ENCODE assay signal across 9 cellular contexts in the genomic region with DNA sequence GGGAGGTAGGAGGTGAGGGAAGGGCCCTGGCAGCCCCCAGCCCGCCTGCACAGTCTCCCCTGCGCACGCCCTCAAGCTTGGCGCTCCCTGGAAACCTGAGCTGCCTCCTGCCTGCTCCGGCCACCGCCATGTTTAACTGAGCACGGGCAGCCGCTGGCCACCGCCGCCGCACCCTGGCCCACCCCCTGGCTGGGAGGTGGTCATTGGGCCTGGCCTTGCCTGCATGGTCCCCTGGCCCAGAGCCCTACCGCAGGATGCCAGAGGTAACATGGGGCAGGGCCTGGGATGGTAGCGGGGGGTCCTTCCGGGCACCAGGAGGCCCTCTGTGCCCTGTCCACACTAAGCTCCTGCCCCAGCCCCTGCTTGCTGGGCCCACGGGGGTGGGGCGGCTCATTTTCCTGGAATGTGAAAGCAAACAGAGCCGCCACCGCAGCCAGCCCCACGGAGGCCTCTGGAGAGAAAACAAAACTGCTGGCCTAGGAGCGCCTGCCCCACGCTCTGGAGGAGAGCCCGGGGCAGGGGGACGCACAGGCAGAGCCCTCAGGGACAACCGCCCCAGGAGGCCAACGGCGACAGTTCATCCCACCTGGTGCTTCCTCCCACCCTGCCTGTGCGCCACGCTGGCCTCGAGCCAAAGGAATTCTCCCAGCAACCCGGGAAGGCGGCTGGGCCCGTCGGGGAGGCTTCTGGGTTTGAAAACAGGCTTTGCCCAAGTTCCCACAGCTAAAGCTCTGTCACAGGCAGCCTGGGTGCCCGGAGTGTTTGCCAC. TPM values are rescaled to one million over a fixed set of nuclear protein-coding genes. Genes with fewer than 3 reads are reported as not detected.
DNase-seq lines count a peak whose midpoint lies in the region; ATAC-seq and TF ChIP-seq lines count a peak whose summit lies in the region.
"Had no signal": no experiment of that assay in that cellular context is flagged by ENCODE, and none has a peak within 500 bp of the region (broad histone marks: within the 10 kb centered on the region; RNA-seq: fewer than 3 reads in every experiment).

No MANE protein-coding gene starts in this region.

- H3K9me3 Mint-ChIP-seq in nephron, result no peaks in the 10 kb centered on the region
- H3K9me3 Mint-ChIP-seq in CD4-positive, alpha-beta T cell, result no peaks in the 10 kb centered on the region
- H3K9me3 Mint-ChIP-seq in activated T-cell treated with anti-CD3 and anti-CD28 coated beads, Interleukin-2, amount 50 U/mL, for 72 hours, result no peaks in the 10 kb centered on the region
- H3K9me3 Mint-ChIP-seq: dendritic cell treated with granulocyte-macrophage colony-stimulating factor and Interleukin-4, amounts not matched to agents 40 ng/mL and 50 ng/mL, for 4 days had no signal

- TF ChIP-seq CTCF in dorsolateral prefrontal cortex (IDR thresholded peaks at IDR 0.05 in 54 of 56, conservative IDR thresholded peaks at IDR 0.05 in 2 of 56; ENCODE audit: low read depth in 1 of 56, partially characterized antibody in 56 of 56) (no peak), nephron (IDR thresholded peaks at IDR 0.05; ENCODE audit: unreplicated experiment in 3 of 3) (no peak), WERI-Rb-1 (IDR thresholded peaks at IDR 0.05; ENCODE audit: low read depth, low read length) (no peak)
- no peak for TF ChIP-seq CTCF in CD4-positive, alpha-beta T cell (IDR thresholded peaks at IDR 0.05)

- H3K27me3 Mint-ChIP-seq in nephron (ENCODE audit: low read depth), result peaks cover 1% of the 10 kb centered on the region
- no peaks in the 10 kb centered on the region for H3K27me3 Mint-ChIP-seq in CD4-positive, alpha-beta T cell
- H3K27me3 Mint-ChIP-seq in activated T-cell treated with anti-CD3 and anti-CD28 coated beads, Interleukin-2, amount 50 U/mL, for 72 hours (ENCODE audit: low read depth), result no peaks in the 10 kb centered on the region

- intact Hi-C loops in dorsolateral prefrontal cortex (cut with DNase I), result no loop called here
- intact Hi-C loops in CD4-positive, alpha-beta T cell (cut with DNase I, micrococcal nuclease), result no loop called here

- H3K36me3 Mint-ChIP-seq in nephron (ENCODE audit: low read depth), result no peaks in the 10 kb centered on the region
- no peaks in the 10 kb centered on the region for H3K36me3 Mint-ChIP-seq in CD4-positive, alpha-beta T cell (ENCODE audit: low read depth)
- H3K36me3 Mint-ChIP-seq in activated T-cell treated with anti-CD3 and anti-CD28 coated beads, Interleukin-2, amount 50 U/mL, for 72 hours (ENCODE audit: insufficient read depth in 2 of 2), result no peaks in the 10 kb centered on the region

- peaks cover 26% of the 10 kb centered on the region for H3K36me3 ChIP-seq in WERI-Rb-1

- H3K4me3 Mint-ChIP-seq in nephron, result peak overlapping the region in 1 of 3 experiments; percentile 6
- no peak overlapping the region for H3K4me3 Mint-ChIP-seq in CD4-positive, alpha-beta T cell
- no peak overlapping the region for H3K4me3 Mint-ChIP-seq in activated T-cell treated with anti-CD3 and anti-CD28 coated beads, Interleukin-2, amount 50 U/mL, for 72 hours
- H3K4me3 Mint-ChIP-seq: dendritic cell treated with granulocyte-macrophage colony-stimulating factor and Interleukin-4, amounts not matched to agents 40 ng/mL and 50 ng/mL, for 4 days had no signal

- DNase-seq in AG20443 (ENCODE audit: low spot score), result peak; percentile 88
- peak; percentile 31 for DNase-seq in NCI-H1105 treated with DMSO at 0.1 percent for 48 hours (lab: John Stamatoyannopoulos, UW)
- no peak for DNase-seq in dorsolateral prefrontal cortex
- no peak for DNase-seq in WERI-Rb-1
- no peak for DNase-seq in CD4-positive, alpha-beta T cell
- no peak for DNase-seq in activated T-cell treated with anti-CD3 and anti-CD28 coated beads, Interleukin-2, amount 50 U/mL, for 72 hours

- H3K9me3 ChIP-seq in WERI-Rb-1 (ENCODE audit: severe bottlenecking), result no peaks in the 10 kb centered on the region
- no peaks in the 10 kb centered on the region for H3K9me3 ChIP-seq in CD4-positive, alpha-beta T cell (ENCODE audit: control insufficient read depth, low read length)

- peak overlapping the region; percentile 12 to 98 (median 79) for H3K27ac ChIP-seq in dorsolateral prefrontal cortex
- no peak overlapping the region for H3K27ac ChIP-seq in WERI-Rb-1
- H3K27ac ChIP-seq in CD4-positive, alpha-beta T cell (ENCODE audit: low read depth, low read length), result no peak overlapping the region

- peak overlapping the region; percentile 76 to 100 (median 78) for H3K27ac Mint-ChIP-seq in nephron
- no peak overlapping the region for H3K27ac Mint-ChIP-seq in CD4-positive, alpha-beta T cell
- no peak overlapping the region for H3K27ac Mint-ChIP-seq in activated T-cell treated with anti-CD3 and anti-CD28 coated beads, Interleukin-2, amount 50 U/mL, for 72 hours
- H3K27ac Mint-ChIP-seq: dendritic cell treated with granulocyte-macrophage colony-stimulating factor and Interleukin-4, amounts not matched to agents 40 ng/mL and 50 ng/mL, for 4 days had no signal

- no peak for ATAC-seq in HG02610 (IDR thresholded peaks at IDR 0.05; ENCODE audit: unreplicated experiment)
- no peak for ATAC-seq in CD4-positive, alpha-beta T cell (ENCODE audit: poor library complexity)
- ATAC-seq in activated T-cell treated with anti-CD3 and anti-CD28 coated beads, Interleukin-2, amount 50 U/mL, for 72 hours (replicated peaks in 1 of 2), result no peak

- H3K4me3 ChIP-seq in dorsolateral prefrontal cortex (peak overlapping the region in 44 of 59 donors; percentile 2 to 52 (median 21)), WERI-Rb-1 (ENCODE audit: low read depth, low read length) (no peak overlapping the region)

- H3K4me1 Mint-ChIP-seq in nephron, result peaks cover 31% of the 10 kb centered on the region
- no peaks in the 10 kb centered on the region for H3K4me1 Mint-ChIP-seq in CD4-positive, alpha-beta T cell (ENCODE audit: low read depth)
- no peaks in the 10 kb centered on the region for H3K4me1 Mint-ChIP-seq in activated T-cell treated with anti-CD3 and anti-CD28 coated beads, Interleukin-2, amount 50 U/mL, for 72 hours (ENCODE audit: low read depth)

- CTCF ChIA-PET in CD4-positive, alpha-beta T cell (lab: Charles Lee), result interaction anchor here (0.6 kb wide), 1 partner anchor 872 kb away, joined by 3 read pairs; no protein-coding TSS in a partner anchor

- H3K27me3 ChIP-seq in dorsolateral prefrontal cortex, result no peaks in the 10 kb centered on the region
- H3K27me3 ChIP-seq in WERI-Rb-1 (ENCODE audit: insufficient read depth, low read depth, severe bottlenecking), result no peaks in the 10 kb centered on the region
- H3K27me3 ChIP-seq in CD4-positive, alpha-beta T cell (ENCODE audit: control insufficient read depth, insufficient read depth, low read length), result no peaks in the 10 kb centered on the region

- POLR2A ChIA-PET in CD4-positive, alpha-beta T cell (lab: Charles Lee), result no interaction called here

RNA-seq across cellular contexts. Expression of a gene that starts 8.9 kb away (rescaled TPM):
- 100 to 1,000 TPM in 28 of 120 experiments, 10 to 100 TPM in 92; 46.4 to 200 (median 84.6) TPM for total RNA-seq in dorsolateral prefrontal cortex
- total RNA-seq in CD4-positive, alpha-beta T cell, result 1 to 10 TPM; 1.9 to 2.0 TPM
- total RNA-seq in activated T-cell treated with anti-CD3 and anti-CD28 coated beads, Interleukin-2, amount 50 U/mL, for 72 hours, result 1 to 10 TPM; 2.2 to 3.0 TPM

RNA-seq across cellular contexts. Expression of a gene that starts 12.0 kb away (rescaled TPM):
- 10 to 100 TPM; 12.2 to 41.4 (median 26.0) TPM for total RNA-seq in dorsolateral prefrontal cortex
- total RNA-seq in CD4-positive, alpha-beta T cell, result 1 to 10 TPM; 2.7 to 2.9 TPM
- total RNA-seq in activated T-cell treated with anti-CD3 and anti-CD28 coated beads, Interleukin-2, amount 50 U/mL, for 72 hours, result 10 to 100 TPM; 13.2 to 21.0 TPM

RNA-seq across cellular contexts. Expression of a gene that starts 12.2 kb away (rescaled TPM):
- 100 to 1,000 TPM; 129 to 311 (median 193) TPM for total RNA-seq in dorsolateral prefrontal cortex
- 10 to 100 TPM; 83.0 to 85.0 TPM for total RNA-seq in CD4-positive, alpha-beta T cell
- total RNA-seq in activated T-cell treated with anti-CD3 and anti-CD28 coated beads, Interleukin-2, amount 50 U/mL, for 72 hours, result 10 to 100 TPM; 96.6 to 98.4 TPM

RNA-seq across cellular contexts. Expression of a gene that starts 16.0 kb away (rescaled TPM):
- total RNA-seq in dorsolateral prefrontal cortex, result 1 to 10 TPM in 45 of 120 experiments, under 1 TPM in 23, not detected in 52; 0.43 to 4.3 (median 1.1) TPM
- under 1 TPM in 1 of 2 experiments, not detected in 1; 0.80 TPM for total RNA-seq in CD4-positive, alpha-beta T cell
- total RNA-seq in activated T-cell treated with anti-CD3 and anti-CD28 coated beads, Interleukin-2, amount 50 U/mL, for 72 hours, result 1 to 10 TPM; 1.5 to 1.9 TPM

RNA-seq across cellular contexts. Expression of a gene that starts 26.0 kb away (rescaled TPM):
- total RNA-seq in dorsolateral prefrontal cortex, result 10 to 100 TPM; 16.4 to 45.4 (median 29.2) TPM
- 10 to 100 TPM; 39.7 to 43.6 TPM for total RNA-seq in CD4-positive, alpha-beta T cell
- total RNA-seq in activated T-cell treated with anti-CD3 and anti-CD28 coated beads, Interleukin-2, amount 50 U/mL, for 72 hours, result 100 to 1,000 TPM in 1 of 2 donors, 10 to 100 TPM in 1; 87.1 to 110 TPM

Comparison
In these comparisons a context has a peak if more than half of its experiments do, and no peak if none do; other contexts are left out.
1. DNase-seq: peak in AG20443 (single experiment) and NCI-H1105 treated with DMSO at 0.1 percent for 48 hours (single experiment); none in dorsolateral prefrontal cortex (0 of 10), WERI-Rb-1 (single experiment), CD4-positive, alpha-beta T cell (0 of 10) and activated T-cell treated with anti-CD3 and anti-CD28 coated beads, Interleukin-2, amount 50 U/mL, for 72 hours (0 of 2).
2. H3K27ac ChIP-seq: peak in dorsolateral prefrontal cortex (59 of 59); none in WERI-Rb-1 (single experiment) and CD4-positive, alpha-beta T cell (single experiment).
3. H3K27ac Mint-ChIP-seq: peak in nephron (3 of 3); none in CD4-positive, alpha-beta T cell (single experiment) and activated T-cell treated with anti-CD3 and anti-CD28 coated beads, Interleukin-2, amount 50 U/mL, for 72 hours (single experiment).
4. RNA of a gene that starts 8.9 kb away (total RNA-seq): 46.4 to 200 TPM in dorsolateral prefrontal cortex; 2.2 to 3.0 TPM in activated T-cell treated with anti-CD3 and anti-CD28 coated beads, Interleukin-2, amount 50 U/mL, for 72 hours and 1.9 to 2.0 TPM in CD4-positive, alpha-beta T cell; every median in the first group is over 10 times any median in the second.